In the genomic region with DNA sequence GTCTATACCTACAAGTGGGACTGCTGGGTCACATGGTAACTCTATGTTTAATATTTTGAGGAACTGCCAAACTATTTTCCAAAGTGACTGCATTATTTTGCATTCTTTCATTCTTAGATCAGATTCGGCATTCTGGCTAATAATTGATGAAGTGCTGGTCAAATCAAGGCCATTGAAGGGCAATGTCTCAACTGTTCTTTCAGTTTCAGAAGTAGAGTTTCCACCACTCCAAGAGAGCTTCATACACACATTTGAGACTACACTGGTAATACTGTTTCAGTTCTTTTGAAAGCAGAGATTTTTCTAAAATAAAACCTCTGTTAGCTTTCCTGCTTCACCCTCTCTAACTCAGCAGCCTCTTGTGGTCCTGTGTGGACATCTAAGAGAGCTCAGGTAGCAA, we compare ENCODE assay signal across 13 cellular contexts.
DNase-seq lines count a peak whose midpoint lies in the region; ATAC-seq and TF ChIP-seq lines count a peak whose summit lies in the region.
"Had no signal": no experiment of that assay in that cellular context is flagged by ENCODE, and none has a peak within 500 bp of the region (broad histone marks: within the 10 kb centered on the region; RNA-seq: fewer than 3 reads in every experiment).

No MANE protein-coding gene starts in this region.

- H3K36me3 Mint-ChIP-seq in GM23338 (ENCODE audit: low read depth) = no peaks in the 10 kb centered on the region

- H3K27ac Mint-ChIP-seq in GM23338 = no peak overlapping the region

- TF ChIP-seq POLR2A in breast epithelium (IDR thresholded peaks at IDR 0.05) = no peak

- H3K4me3 Mint-ChIP-seq in GM23338 = no peak overlapping the region
- H3K4me3 Mint-ChIP-seq: effector memory CD8-positive, alpha-beta T cell had no signal

- no peaks in the 10 kb centered on the region for H4K20me1 ChIP-seq in GM23338 (replicated peaks; ENCODE audit: insufficient read depth)

- H3K36me3 ChIP-seq in GM23338 (ENCODE audit: insufficient read depth) (no peaks in the 10 kb centered on the region), breast epithelium (no peaks in the 10 kb centered on the region)
- H3K36me3 ChIP-seq: SJSA1 had no signal

- peak overlapping the region; percentile 64 for H3K4me2 ChIP-seq in GM23338

- H2AFZ ChIP-seq in GM23338 = peak overlapping the region; percentile 83

- peaks cover 49% of the 10 kb centered on the region for H3K4me1 Mint-ChIP-seq in GM23338

- no peaks in the 10 kb centered on the region for H3K9me3 ChIP-seq in breast epithelium
- H3K9me3 ChIP-seq: SJSA1 had no signal

- no peaks in the 10 kb centered on the region for H3K9me3 Mint-ChIP-seq in GM23338
- H3K9me3 Mint-ChIP-seq: effector memory CD8-positive, alpha-beta T cell had no signal

- H3F3A ChIP-seq in GM23338 (replicated peaks; ENCODE audit: low read depth) = no peaks in the 10 kb centered on the region

- peaks cover 1% of the 10 kb centered on the region for H3K27me3 Mint-ChIP-seq in GM23338 (ENCODE audit: insufficient read depth, low read depth, poor library complexity)

- intact Hi-C loops in breast epithelium (cut with DNase I; ENCODE audit: low total_unique reads) = no loop called here

- H3K4me3 ChIP-seq in GM23338 (no peak overlapping the region; the same call in 1 of the 2 replicates), breast epithelium (no peak overlapping the region)
- H3K4me3 ChIP-seq: SJSA1 had no signal

- H3K4me1 ChIP-seq in GM23338 (ENCODE audit: insufficient read depth) (peaks cover 22% of the 10 kb centered on the region), breast epithelium (no peaks in the 10 kb centered on the region)
- H3K4me1 ChIP-seq: SJSA1 had no signal

- TF ChIP-seq CTCF in GM23338 (conservative IDR thresholded peaks at IDR 0.05; ENCODE audit: low read depth in 2 of 2) (no peak), breast epithelium (IDR thresholded peaks at IDR 0.05) (no peak)

- H3K27me3 ChIP-seq in GM23338 (ENCODE audit: insufficient read depth) (no peaks in the 10 kb centered on the region), breast epithelium (no peaks in the 10 kb centered on the region)
- H3K27me3 ChIP-seq: SJSA1 had no signal

- no peak for ATAC-seq in GM23338
- peak; percentile 43 for ATAC-seq in HG03280 (IDR thresholded peaks at IDR 0.05; ENCODE audit: unreplicated experiment)
- ATAC-seq: effector memory CD8-positive, alpha-beta T cell had no signal

- H3K27ac ChIP-seq in GM23338 (ENCODE audit: low read depth) (0 out of 2 replicates have a peak overlapping the region, but pooled peaks have one; percentile 74), breast epithelium (no peak overlapping the region)
- H3K27ac ChIP-seq: SJSA1 had no signal

- H3K79me2 ChIP-seq in GM23338 (replicated peaks; ENCODE audit: insufficient read depth) = no peaks in the 10 kb centered on the region

- DNase-seq in GM19240 (ENCODE audit: insufficient read length, low spot score) (peak; percentile 16), GM23338 (ENCODE audit: low spot score) (no peak), renal cortical epithelial cell (ENCODE audit: low read depth) (peak; percentile 37), superior temporal gyrus (ENCODE audit: extremely low spot score) (no peak), NCI-H187 treated with DMSO at 0.1 percent for 48 hours (lab: John Stamatoyannopoulos, UW) (no peak), breast epithelium (ENCODE audit: low spot score in 2 of 2) (no peak)
- DNase-seq: activated T-cell treated with anti-CD3 and anti-CD28 coated beads, Interleukin-2, amount 50 U/mL, for 1 hour; anterior cingulate cortex; COR-L47; effector memory CD8-positive, alpha-beta T cell; stimulated activated CD4-positive, alpha-beta T cell treated with anti-CD3 and anti-CD28 coated beads, Interleukin-15, amount 100 ng/mL, for 24 hours had no signal

- no peaks in the 10 kb centered on the region for H3K9me2 ChIP-seq in GM23338 (ENCODE audit: insufficient read depth)

TF ChIP-seq in GM23338, 12 proteins besides CTCF, POLR2A, EP300 and RAD21 (continues in another document):
- TF ChIP-seq ZNF331 (CRISPR knock-in tag; IDR thresholded peaks at IDR 0.05; ENCODE audit: low read depth) (no peak), POLR2AphosphoS5 (IDR thresholded peaks at IDR 0.05; ENCODE audit: low read depth) (no peak), EZH2 (IDR thresholded peaks at IDR 0.05; ENCODE audit: low read depth, unreplicated experiment) (no peak), CREB1 (CRISPR knock-in tag; IDR thresholded peaks at IDR 0.05; ENCODE audit: low read depth) (no peak), ETS1 (IDR thresholded peaks at IDR 0.05) (no peak), ZNF114 (CRISPR knock-in tag; IDR thresholded peaks at IDR 0.05) (no peak), REST (IDR thresholded peaks at IDR 0.05; ENCODE audit: unreplicated experiment) (no peak), JUNB (IDR thresholded peaks at IDR 0.05; ENCODE audit: unreplicated experiment) (no peak), NANOG (IDR thresholded peaks at IDR 0.05; ENCODE audit: borderline replicate concordance) (no peak), EZH2phosphoT487 (IDR thresholded peaks at IDR 0.05; ENCODE audit: unreplicated experiment) (no peak)

Comparison
In these comparisons a context has a peak if more than half of its experiments do, and no peak if none do; other contexts are left out.
1. DNase-seq: peak in GM19240 (single experiment) and renal cortical epithelial cell (single experiment); none in GM23338 (single experiment), superior temporal gyrus (single experiment), NCI-H187 treated with DMSO at 0.1 percent for 48 hours (single experiment) and breast epithelium (0 of 2).